In the genomic region with DNA sequence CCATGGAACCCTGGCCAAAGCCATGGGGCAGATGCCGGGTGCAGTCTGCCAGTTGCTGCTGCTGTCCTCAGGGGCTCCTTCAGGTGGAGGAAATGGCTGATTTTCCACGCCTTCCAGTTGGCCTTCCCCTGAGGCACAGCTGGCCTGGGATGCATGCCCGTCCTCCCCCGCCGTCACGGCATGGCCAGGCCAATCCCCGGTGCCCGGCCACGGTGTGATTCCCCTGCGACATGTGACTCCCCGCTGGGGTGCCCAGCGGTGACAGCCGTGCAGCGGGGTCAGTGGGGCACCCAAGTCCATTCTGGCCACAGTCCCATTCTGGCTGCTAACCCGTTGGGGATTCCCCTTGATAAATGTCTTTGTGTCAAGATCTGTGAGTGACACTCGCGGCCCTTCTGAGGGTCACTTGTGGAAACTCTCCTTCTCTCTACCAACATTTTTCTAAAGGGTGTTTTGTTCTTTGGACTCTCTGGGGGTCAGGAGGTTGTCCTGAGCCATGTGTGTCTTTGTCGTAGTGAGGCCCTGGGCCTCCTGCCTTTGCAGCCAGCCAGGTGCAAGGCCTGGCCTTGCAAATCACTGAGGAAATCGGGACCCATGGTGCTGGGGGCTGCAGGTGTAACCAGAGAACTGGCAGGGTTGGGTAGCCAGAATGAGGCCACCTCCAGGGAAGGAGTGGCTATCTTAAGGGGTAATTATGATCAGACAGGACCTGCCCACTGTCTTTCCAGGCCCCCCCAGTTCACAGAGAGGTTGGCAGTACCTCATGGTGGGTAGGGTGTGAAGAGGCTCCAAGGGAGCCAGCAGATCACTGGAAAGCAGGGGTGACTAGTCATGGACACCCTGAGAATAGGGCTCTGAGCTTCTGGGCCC, we compare ENCODE assay signal across 20 cellular contexts. TPM values are rescaled to one million over a fixed set of nuclear protein-coding genes. Genes with fewer than 3 reads are reported as not detected.
DNase-seq lines count a peak whose midpoint lies in the region; ATAC-seq, FAIRE-seq and TF ChIP-seq lines count a peak whose summit lies in the region.
"Had no signal": no experiment of that assay in that cellular context is flagged by ENCODE, and none has a peak within 500 bp of the region (broad histone marks: within the 10 kb centered on the region; RNA-seq: fewer than 3 reads in every experiment).

No MANE protein-coding gene starts in this region.

- CTCF ChIA-PET in K562 (lab: Yijun Ruan, JAX; ENCODE audit: low intra/inter-chr PET ratio), result no interaction called here

- no peak for TF ChIP-seq RAD21 in K562 (CRISPR knock-in tag; conservative IDR thresholded peaks at IDR 0.05 in 1 of 2, IDR thresholded peaks at IDR 0.05 in 1 of 2)

- no peaks in the 10 kb centered on the region for H4K20me1 ChIP-seq in K562 (replicated peaks; ENCODE audit: control insufficient read depth, insufficient read depth, low read length)

- no peaks in the 10 kb centered on the region for H3K4me1 Mint-ChIP-seq in stimulated activated effector memory CD8-positive, alpha-beta T cell treated with anti-CD3 and anti-CD28 coated beads, Interleukin-12 subunit alpha, Interleukin-12 subunit beta, amount 100 ng/mL, for 72 hours
- H3K4me1 Mint-ChIP-seq: CD14-positive monocyte had no signal

- H3K36me3 Mint-ChIP-seq in stimulated activated effector memory CD8-positive, alpha-beta T cell treated with anti-CD3 and anti-CD28 coated beads, Interleukin-12 subunit alpha, Interleukin-12 subunit beta, amount 100 ng/mL, for 72 hours, result peaks cover 7% of the 10 kb centered on the region

- FAIRE-seq in K562 (lab: Jason Lieb, UNC) (no peak), H54 (lab: Jason Lieb, UNC) (no peak)
- FAIRE-seq: GM12891 had no signal

- H3K9me3 ChIP-seq in K562 (replicated peaks; ENCODE audit: control insufficient read depth, insufficient read depth, low read depth, low read length) (peaks cover 32% of the 10 kb centered on the region), uterus (peaks cover 0 to 4% of the 10 kb centered on the region in 2 donors)

- H3K27ac Mint-ChIP-seq in stimulated activated effector memory CD8-positive, alpha-beta T cell treated with anti-CD3 and anti-CD28 coated beads, Interleukin-12 subunit alpha, Interleukin-12 subunit beta, amount 100 ng/mL, for 72 hours, result peak overlapping the region; percentile 37

- H2AFZ ChIP-seq in K562 (ENCODE audit: low read depth, low read length), result no peak overlapping the region

- no peak overlapping the region for H3K4me3 Mint-ChIP-seq in stimulated activated effector memory CD8-positive, alpha-beta T cell treated with anti-CD3 and anti-CD28 coated beads, Interleukin-12 subunit alpha, Interleukin-12 subunit beta, amount 100 ng/mL, for 72 hours
- H3K4me3 Mint-ChIP-seq: CD14-positive monocyte had no signal

- TF ChIP-seq CTCF in K562 (IDR thresholded peaks at IDR 0.05 in 2 of 3, conservative IDR thresholded peaks at IDR 0.05 in 1 of 3; ENCODE audit: insufficient read depth in 2 of 3, low read depth in 1 of 3, low read length in 3 of 3) (no peak), uterus (IDR thresholded peaks at IDR 0.05) (no peak)

- no TSS peak for BruUV-seq in K562 (replicated peaks; lab: Mats Ljungman, UMichigan)

- no peak for TF ChIP-seq EP300 in K562 (IDR thresholded peaks at IDR 0.05; ENCODE audit: low read length)

- TF ChIP-seq POLR2A in K562 (conservative IDR thresholded peaks at IDR 0.05), result no peak
- no peak for TF ChIP-seq POLR2A in H54 (IDR thresholded peaks at IDR 0.05; ENCODE audit: low read depth, low read length)
- no peak for TF ChIP-seq POLR2A in uterus (IDR thresholded peaks at IDR 0.05)

- H3K4me1 ChIP-seq in K562 (replicated peaks in 1 of 2; ENCODE audit: control insufficient read depth in 2 of 2, insufficient read depth in 2 of 2, low read length in 2 of 2) (no peaks in the 10 kb centered on the region), uterus (no peaks in the 10 kb centered on the region)

- POLR2A ChIA-PET in K562 (lab: Yijun Ruan, JAX), result interaction anchor here (0.6 kb wide), 1 partner anchor 573 kb away, joined by 3 read pairs; no protein-coding TSS in a partner anchor

- ATAC-seq in K562, result no peak
- no peak for ATAC-seq in stimulated activated effector memory CD8-positive, alpha-beta T cell treated with anti-CD3 and anti-CD28 coated beads, Interleukin-12 subunit alpha, Interleukin-12 subunit beta, amount 100 ng/mL, for 72 hours
- ATAC-seq in HG03439 (IDR thresholded peaks at IDR 0.05; ENCODE audit: unreplicated experiment), result no peak
- ATAC-seq: Panc1, Right ventricle myocardium inferior had no signal

- peaks cover 1% of the 10 kb centered on the region; the same call in 1 of the 2 replicates for H3K36me3 ChIP-seq in H7 (replicated peaks; ENCODE audit: control insufficient read depth, insufficient read depth, low read length)
- H3K36me3 ChIP-seq in K562 (ENCODE audit: control insufficient read depth, insufficient read depth, low read length), result peaks cover 10% of the 10 kb centered on the region; the same call in 1 of the 3 replicates
- no peaks in the 10 kb centered on the region for H3K36me3 ChIP-seq in uterus

- H3K9me3 Mint-ChIP-seq in stimulated activated effector memory CD8-positive, alpha-beta T cell treated with anti-CD3 and anti-CD28 coated beads, Interleukin-12 subunit alpha, Interleukin-12 subunit beta, amount 100 ng/mL, for 72 hours, result peaks cover 4% of the 10 kb centered on the region

- intact Hi-C loops in K562 (cut with micrococcal nuclease), result no loop called here
- intact Hi-C loops in uterus (cut with DNase I; ENCODE audit: low total_unique reads), result no loop called here

- 53% methylated on average over 18 of the region's 19 CpGs for WGBS in K562 (ENCODE audit: insufficient coverage, low coverage, missing lambda C conversion rate)

- H3K27me3 ChIP-seq in H7 (ENCODE audit: control insufficient read depth, insufficient read depth, low read length) (no peaks in the 10 kb centered on the region; the same call in 1 of the 2 replicates), K562 (ENCODE audit: control insufficient read depth in 2 of 2, insufficient read depth in 2 of 2, low read length in 2 of 2) (no peaks in the 10 kb centered on the region), uterus (no peaks in the 10 kb centered on the region)

- no peak overlapping the region for H3K4me2 ChIP-seq in K562 (ENCODE audit: insufficient read depth, low read length)

- H3K9ac ChIP-seq in K562 (ENCODE audit: insufficient read depth in 1 of 2, low read depth in 2 of 2, low read length in 2 of 2), result no peak overlapping the region

- no peaks in the 10 kb centered on the region for H3K9me1 ChIP-seq in K562 (ENCODE audit: control insufficient read depth, insufficient read depth, low read length)

- 0 out of 3 replicates have a peak, but pooled peaks cover 3% of the 10 kb centered on the region for H3K79me2 ChIP-seq in K562 (ENCODE audit: control insufficient read depth, insufficient read depth, low read length)

- H3K27ac ChIP-seq in K562 (ENCODE audit: extremely low read depth, low read depth, low read length), result no peak overlapping the region
- no peak overlapping the region for H3K27ac ChIP-seq in uterus

- H3K4me3 ChIP-seq in H7 (ENCODE audit: insufficient read depth, low read depth, low read length) (no peak overlapping the region), K562 (no peak overlapping the region), uterus (no peak overlapping the region)

- DNase-seq in H7, result peak; percentile 25
- DNase-seq in K562 (ENCODE audit: extremely low read depth in 1 of 4, low spot score in 3 of 4), result no peak
- peak; percentile 79 for DNase-seq in mesenteric fat pad (ENCODE audit: low spot score)
- no peak for DNase-seq in stimulated activated effector memory CD8-positive, alpha-beta T cell treated with anti-CD3 and anti-CD28 coated beads, Interleukin-12 subunit alpha, Interleukin-12 subunit beta, amount 100 ng/mL, for 72 hours (ENCODE audit: low spot score in 2 of 2)
- no peak for DNase-seq in H54 (ENCODE audit: insufficient read length, low spot score)
- no peak for DNase-seq in uterus
- DNase-seq: ACHN, AML-193, GF-D8, Kasumi-1, MM.1S, NCI-H1092 treated with DMSO at 0.1 percent for 48 hours, NCI-H1694, NCI-H226, NCI-H524 treated with DMSO at 0.1 percent for 48 hours had no signal

- in situ Hi-C loops in K562 (cut with MboI), result no loop called here

TF ChIP-seq in K562, 482 proteins besides CTCF, POLR2A, EP300 and RAD21:
- TF ChIP-seq ZNF133 (CRISPR knock-in tag; IDR thresholded peaks at IDR 0.05) (no peak), POLR2G (IDR thresholded peaks at IDR 0.05; ENCODE audit: low read depth, low read length) (peak; percentile 62)

RNA-seq across cellular contexts. Expression of gene KCNQ1OT1, which starts 37.1 kb away (rescaled TPM):
- 0.83 and 1.9 TPM in 2 replicates for total RNA-seq in H7 (2014; rRNA removed; shearing (Covaris generic))
- 32.7 and 48.2 TPM in 2 replicates for total RNA-seq in K562 (2011; cell fraction: chromatin; rRNA removed; ENCODE audit: low replicate concordance)
- total RNA-seq in K562 (2011; cell fraction: nucleolus; rRNA removed), result 15.8 and 20.9 TPM in 2 replicates
- 36.4 and 61.6 TPM in 2 replicates for total RNA-seq in K562 (2011; cell fraction: nucleoplasm; rRNA removed)
- 1.2 and 1.3 TPM in 2 replicates for total RNA-seq in K562 (2014; rRNA removed)
- total RNA-seq in K562 (2014; rRNA removed; fragmentation: Illumina TruSeq; extraction: Trizol), result 2.0 TPM in 2 replicates
- total RNA-seq in K562 (2015; rRNA removed; fragmentation: Illumina TruSeq; extraction: Trizol), result 2.2 and 2.3 TPM in 2 replicates
- 1.4 and 1.7 TPM in 2 replicates for total RNA-seq in K562 (2021)
- 0.74 and 0.92 TPM in 2 replicates for polyA plus RNA-seq in K562 (2011; rRNA removed)
- 0.06 and 0.15 TPM in 2 replicates for polyA plus RNA-seq in K562 (2011; cell fraction: cytosol; rRNA removed)
- polyA plus RNA-seq in K562 (2011; cell fraction: nucleus; rRNA removed), result 5.9 and 6.5 TPM in 2 replicates
- 0.38 and 0.66 TPM in 2 replicates for polyA plus RNA-seq in K562 (2012)
- 0.48 and 0.51 TPM in 2 replicates for polyA plus RNA-seq in K562 (2014; fragmentation: Illumina TruSeq; extraction: Trizol)
- polyA plus RNA-seq in K562 (2014; fragmentation: Nextera tagmentation; extraction: Ambion mirVana), result under 1 TPM; 0.04 to 0.17 TPM
- 0.50 and 0.64 TPM in 2 replicates for polyA plus RNA-seq in K562 (2014; rRNA removed)
- 7.7 and 12.9 TPM in 2 replicates for polyA minus RNA-seq in K562 (2011; rRNA and poly(A)+ RNA removed)
- polyA minus RNA-seq in K562 (2011; cell fraction: cytosol; rRNA and poly(A)+ RNA removed), result 0.48 and 1.0 TPM in 2 replicates
- polyA minus RNA-seq in K562 (2011; cell fraction: nucleus; rRNA and poly(A)+ RNA removed), result 15.9 and 28.0 TPM in 2 replicates
- total RNA-seq in mesenteric fat pad, result 3.0 TPM
- total RNA-seq in uterus, result 10 to 100 TPM in 2 of 4 donors, 1 to 10 TPM in 2; 2.6 to 19.4 (median 10.9) TPM

Comparison
In these comparisons a context has a peak if more than half of its experiments do, and no peak if none do; other contexts are left out.
1. DNase-seq: peak in H7 (single experiment) and mesenteric fat pad (single experiment); none in K562 (0 of 4), stimulated activated effector memory CD8-positive, alpha-beta T cell treated with anti-CD3 and anti-CD28 coated beads, Interleukin-12 subunit alpha, Interleukin-12 subunit beta, amount 100 ng/mL, for 72 hours (0 of 2), H54 (single experiment) and uterus (0 of 2).